Comparison of ENCODE assay signal across 21 cellular contexts in genomic region chr12:90987101-90987500, GRCh38. TPM values are rescaled to one million over a fixed set of nuclear protein-coding genes. Genes with fewer than 3 reads are reported as not detected.
DNase-seq lines count a peak whose midpoint lies in the region; FAIRE-seq and TF ChIP-seq lines count a peak whose summit lies in the region.
"Had no signal": no experiment of that assay in that cellular context is flagged by ENCODE, and none has a peak within 500 bp of the region (broad histone marks: within the 10 kb centered on the region; RNA-seq: fewer than 3 reads in every experiment).

No MANE protein-coding gene starts in this region.

- H3K9me3 ChIP-seq in BE2C, result no peaks in the 10 kb centered on the region; the same call in 1 of the 2 replicates
- H3K9me3 ChIP-seq: Peyer's patch had no signal

- no peak overlapping the region for H3K27ac ChIP-seq in coronary artery
- H3K27ac ChIP-seq: Peyer's patch had no signal

- no peaks in the 10 kb centered on the region for H3K4me1 ChIP-seq in BE2C
- H3K4me1 ChIP-seq: Peyer's patch had no signal

- H3K4me3 ChIP-seq in choroid plexus epithelial cell (ENCODE audit: low read depth, low read length) (no peak overlapping the region), BE2C (ENCODE audit: low read depth, low read length) (no peak overlapping the region), coronary artery (no peak overlapping the region)
- H3K4me3 ChIP-seq: Peyer's patch had no signal

- H3K36me3 ChIP-seq in BE2C, result no peaks in the 10 kb centered on the region
- H3K36me3 ChIP-seq: Peyer's patch had no signal

- peak; percentile 45 for FAIRE-seq in RCC 7860 (lab: Jason Lieb, UNC)
- FAIRE-seq: GM18507, GM19239 had no signal

- TF ChIP-seq CTCF in choroid plexus epithelial cell (conservative IDR thresholded peaks at IDR 0.05; ENCODE audit: low read depth, low read length) (no peak), BE2C (IDR thresholded peaks at IDR 0.05; ENCODE audit: low read depth, low read length) (no peak), coronary artery (IDR thresholded peaks at IDR 0.05) (no peak)

- peak; percentile 9 for DNase-seq in ELR (ENCODE audit: low read depth)
- peak; percentile 48 for DNase-seq in RCC 7860 (ENCODE audit: low spot score)
- peak; percentile 32 for DNase-seq in choroid plexus epithelial cell (ENCODE audit: low read depth)
- DNase-seq in renal cortical epithelial cell (ENCODE audit: low read depth), result peak; percentile 13
- no peak for DNase-seq in effector CD8-positive, alpha-beta T cell (lab: John Stamatoyannopoulos, UW)
- DNase-seq in BE2C, result no peak
- DNase-seq in coronary artery (ENCODE audit: low spot score), result no peak
- no peak for DNase-seq in NCI-H2107 (lab: John Stamatoyannopoulos, UW)
- DNase-seq: ACHN; CD8-positive, alpha-beta memory T cell; HCEC 1CT; NCI-H1105; NCI-H187; NCI-H2171; NCI-H82; Peyer's patch had no signal

- H3K27me3 ChIP-seq in BE2C, result no peaks in the 10 kb centered on the region; the same call in 1 of the 2 replicates
- H3K27me3 ChIP-seq: Peyer's patch had no signal

RNA-seq across cellular contexts. Expression of gene EPYC, which starts 17.7 kb away (rescaled TPM):
- total RNA-seq in renal cortical epithelial cell, result not detected in 2 replicates
- not detected for polyA plus RNA-seq in BE2C (2012; ENCODE audit: insufficient read depth, insufficient read length, low read depth)
- total RNA-seq: CD8-positive, alpha-beta memory T cell; Daoy; NCI-H460; Peyer's patch had no signal
- polyA plus RNA-seq: BJ; CD8-positive, alpha-beta memory T cell had no signal

RNA-seq across cellular contexts. Expression of gene CCER1, which starts 32.1 kb away (rescaled TPM):
- total RNA-seq in renal cortical epithelial cell, result not detected in 2 replicates
- not detected for polyA plus RNA-seq in BE2C (2012; ENCODE audit: insufficient read depth, insufficient read length, low read depth)
- total RNA-seq: CD8-positive, alpha-beta memory T cell; Daoy; NCI-H460; Peyer's patch had no signal
- polyA plus RNA-seq: BJ; CD8-positive, alpha-beta memory T cell had no signal

Comparison
In these comparisons a context has a peak if more than half of its experiments do, and no peak if none do; other contexts are left out.
1. DNase-seq: peak in ELR (single experiment), RCC 7860 (single experiment), choroid plexus epithelial cell (single experiment) and renal cortical epithelial cell (single experiment); none in effector CD8-positive, alpha-beta T cell (single experiment), BE2C (single experiment), coronary artery (single experiment) and NCI-H2107 (single experiment).